In the genomic region with DNA sequence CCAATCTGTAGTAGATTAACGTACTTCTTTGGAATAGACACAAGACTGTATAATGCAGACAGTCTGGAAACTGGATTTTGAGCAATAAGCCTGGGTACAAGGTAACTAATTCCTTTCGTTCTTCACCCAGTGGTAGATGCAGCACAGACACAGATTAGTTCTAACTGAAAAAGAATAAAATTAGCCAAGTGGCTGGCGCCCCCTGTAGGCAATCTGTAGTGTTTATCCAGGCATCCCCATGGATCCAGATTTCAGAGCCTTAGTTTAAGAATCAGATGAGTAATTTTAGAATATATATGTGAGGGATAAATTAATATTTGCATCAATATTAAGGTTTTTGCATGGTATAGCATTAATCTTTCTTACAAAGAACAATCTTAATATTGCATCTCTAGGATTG, we compare ENCODE assay signal across 8 cellular contexts.
DNase-seq lines count a peak whose midpoint lies in the region; ATAC-seq and TF ChIP-seq lines count a peak whose summit lies in the region.

No MANE protein-coding gene starts in this region.

- H3K4me1 Mint-ChIP-seq in osteocyte (ENCODE audit: unreplicated experiment): no peaks in the 10 kb centered on the region

- H2BK5ac ChIP-seq in mesenchymal stem cell (ENCODE audit: low read depth, low read length, poor library complexity, severe bottlenecking): no peak overlapping the region

- H3K4me2 ChIP-seq in mesenchymal stem cell (ENCODE audit: low read length, poor library complexity, severe bottlenecking): no peak overlapping the region

- H3K4me1 ChIP-seq in gastrocnemius medialis (no peaks in the 10 kb centered on the region), mesenchymal stem cell (ENCODE audit: control insufficient read depth, insufficient read depth, low read depth, low read length) (no peaks in the 10 kb centered on the region)

- no peaks in the 10 kb centered on the region for H3K9me3 ChIP-seq in gastrocnemius medialis
- H3K9me3 ChIP-seq in mesenchymal stem cell (ENCODE audit: control insufficient read depth, low read length): no peaks in the 10 kb centered on the region

- H3K14ac ChIP-seq in mesenchymal stem cell (ENCODE audit: low read length in 2 of 2): no peak overlapping the region

- H3K4me3 Mint-ChIP-seq in osteocyte (ENCODE audit: unreplicated experiment): no peak overlapping the region

- no peak overlapping the region for H3K4me3 ChIP-seq in gastrocnemius medialis
- no peak overlapping the region for H3K4me3 ChIP-seq in mesenchymal stem cell (ENCODE audit: insufficient read depth in 1 of 2, low read depth in 1 of 2, low read length in 2 of 2)

- H2BK15ac ChIP-seq in mesenchymal stem cell (ENCODE audit: low read depth, poor library complexity, severe bottlenecking): no peak overlapping the region

- H3K27me3 ChIP-seq in gastrocnemius medialis: no peaks in the 10 kb centered on the region
- H3K27me3 ChIP-seq in mesenchymal stem cell (ENCODE audit: control insufficient read depth in 1 of 2, insufficient read depth in 1 of 2, low read length in 2 of 2): no peaks in the 10 kb centered on the region

- H2BK12ac ChIP-seq in mesenchymal stem cell (ENCODE audit: low read length in 2 of 2): no peak overlapping the region

- no peaks in the 10 kb centered on the region for H3K9me3 Mint-ChIP-seq in osteocyte (ENCODE audit: unreplicated experiment)

- no peak overlapping the region for H3K4ac ChIP-seq in mesenchymal stem cell (ENCODE audit: low read depth in 1 of 2, low read length in 2 of 2)

- H4K91ac ChIP-seq in mesenchymal stem cell (ENCODE audit: low read length): no peak overlapping the region

- no peak overlapping the region for H3K9ac ChIP-seq in mesenchymal stem cell (ENCODE audit: low read length)

- DNase-seq in A172 (ENCODE audit: low spot score) (peak; percentile 15), NCI-H446 (lab: John Stamatoyannopoulos, UW) (peak; percentile 51 to 73), caudate nucleus (lab: John Stamatoyannopoulos, UW) (peak in 31 of 61 donors; percentile 3 to 60 (median 17)), osteocyte (ENCODE audit: extremely low spot score, unreplicated experiment) (no peak), NCI-H2029 treated with DMSO at 0.1 percent for 48 hours (lab: John Stamatoyannopoulos, UW) (no peak), gastrocnemius medialis (no peak), mesenchymal stem cell (no peak)

- ATAC-seq in gastrocnemius medialis: no peak

- H2BK120ac ChIP-seq in mesenchymal stem cell (ENCODE audit: low read depth, low read length): no peak overlapping the region

- H3K79me1 ChIP-seq in mesenchymal stem cell (replicated peaks; ENCODE audit: low read length, poor library complexity, severe bottlenecking): no peaks in the 10 kb centered on the region

- no peak overlapping the region for H2AFZ ChIP-seq in mesenchymal stem cell (ENCODE audit: low read depth, low read length)

- in situ Hi-C loops in gastrocnemius medialis (cut with MboI; ENCODE audit: low sequenced_read_pairs in 4 of 4): no loop called here

- 28% methylated on average over 2 of the region's 3 CpGs for WGBS in mesenchymal stem cell

- no peak overlapping the region for H3K27ac Mint-ChIP-seq in osteocyte (ENCODE audit: unreplicated experiment)

- no peak overlapping the region for H3K23ac ChIP-seq in mesenchymal stem cell (ENCODE audit: low read length in 2 of 2)

- no peaks in the 10 kb centered on the region for H3K36me3 Mint-ChIP-seq in osteocyte (ENCODE audit: unreplicated experiment)

- TF ChIP-seq CTCF in GM12872 (IDR thresholded peaks at IDR 0.05; ENCODE audit: insufficient read depth, low read depth, low read length) (peak; percentile 57), osteocyte (IDR thresholded peaks at IDR 0.05) (peak; percentile 37), gastrocnemius medialis (IDR thresholded peaks at IDR 0.05 in 4 of 5, conservative IDR thresholded peaks at IDR 0.05 in 1 of 5) (no peak)

- H3K27me3 Mint-ChIP-seq in osteocyte (ENCODE audit: unreplicated experiment): no peaks in the 10 kb centered on the region

- intact Hi-C loops in gastrocnemius medialis (cut with DNase I; ENCODE audit: low total_unique reads): no loop called here

- H3K18ac ChIP-seq in mesenchymal stem cell (ENCODE audit: low read depth in 1 of 2, low read length in 2 of 2): no peak overlapping the region

- no peak overlapping the region for H2AK5ac ChIP-seq in mesenchymal stem cell (ENCODE audit: low read length, severe bottlenecking)

- H3K27ac ChIP-seq in caudate nucleus (ENCODE audit: low read depth, low read length) (no peak overlapping the region), gastrocnemius medialis (no peak overlapping the region), mesenchymal stem cell (ENCODE audit: low read length, poor library complexity, severe bottlenecking) (no peak overlapping the region)

- no peaks in the 10 kb centered on the region for H3K36me3 ChIP-seq in gastrocnemius medialis
- no peaks in the 10 kb centered on the region for H3K36me3 ChIP-seq in mesenchymal stem cell (ENCODE audit: control insufficient read depth in 1 of 2, insufficient read depth in 2 of 2, low read depth in 1 of 2, low read length in 2 of 2)

- no peak for TF ChIP-seq POLR2A in gastrocnemius medialis (IDR thresholded peaks at IDR 0.05)

- no peak overlapping the region for H4K8ac ChIP-seq in mesenchymal stem cell (ENCODE audit: low read length)

Comparison
In these comparisons a context has a peak if more than half of its experiments do, and no peak if none do; other contexts are left out.
1. DNase-seq: peak in A172 (single experiment), NCI-H446 (2 of 2) and caudate nucleus (31 of 61); none in osteocyte (single experiment), NCI-H2029 treated with DMSO at 0.1 percent for 48 hours (single experiment), gastrocnemius medialis (0 of 2) and mesenchymal stem cell (single experiment).
2. CTCF ChIP-seq: peak in GM12872 (single experiment) and osteocyte (single experiment); none in gastrocnemius medialis (0 of 5).